In the genomic region with DNA sequence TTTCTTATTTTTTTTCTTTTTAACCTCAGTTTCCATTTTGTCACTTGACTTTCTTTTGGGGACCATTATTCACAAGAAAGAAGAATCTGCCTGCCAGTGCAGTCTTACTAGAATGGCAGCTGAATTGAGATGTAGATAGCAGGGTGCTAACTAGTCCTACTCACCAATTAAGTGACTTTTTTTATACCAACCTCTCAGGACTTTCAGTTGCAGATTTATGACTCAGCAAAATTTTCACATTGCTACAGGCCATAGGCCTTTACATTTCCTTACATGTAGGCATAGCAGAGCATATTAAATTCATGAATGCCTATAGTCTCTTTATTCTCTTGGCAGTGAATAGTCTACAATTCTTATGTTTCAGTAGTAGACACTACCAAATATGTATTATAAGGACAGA, we compare ENCODE assay signal across 14 cellular contexts. TPM values are rescaled to one million over a fixed set of nuclear protein-coding genes. Genes with fewer than 3 reads are reported as not detected.
A peak's percentile ranks its signal among the peaks of the same experiment; 100 is the strongest.
DNase-seq lines count a peak whose midpoint lies in the region; ATAC-seq, FAIRE-seq and TF ChIP-seq lines count a peak whose summit lies in the region.
"Had no signal": no experiment of that assay in that cellular context is flagged by ENCODE, and none has a peak within 500 bp of the region (broad histone marks: within the 10 kb centered on the region; RNA-seq: fewer than 3 reads in every experiment).

No MANE protein-coding gene starts in this region.

- no peak overlapping the region for H3K27ac ChIP-seq in esophagus squamous epithelium
- H3K27ac ChIP-seq: right atrium auricular region, upper lobe of right lung had no signal

- FAIRE-seq in urothelium cell line (lab: Jason Lieb, UNC), result no peak
- FAIRE-seq: astrocyte, endothelial cell of umbilical vein had no signal

- TF ChIP-seq CTCF in esophagus squamous epithelium (IDR thresholded peaks at IDR 0.05), result no peak

- no peaks in the 10 kb centered on the region for H3K9me3 ChIP-seq in esophagus squamous epithelium
- H3K9me3 ChIP-seq: mucosa of descending colon, right atrium auricular region, upper lobe of right lung had no signal

- ATAC-seq in GM18861 (IDR thresholded peaks at IDR 0.05; ENCODE audit: unreplicated experiment) (peak; percentile 36), HG02642 (IDR thresholded peaks at IDR 0.05; ENCODE audit: poor library complexity, unreplicated experiment) (peak; percentile 43)
- ATAC-seq: mucosa of descending colon, upper lobe of right lung had no signal

- no peaks in the 10 kb centered on the region for H3K36me3 ChIP-seq in esophagus squamous epithelium
- H3K36me3 ChIP-seq: right atrium auricular region, upper lobe of right lung had no signal

- no peak overlapping the region for H3K4me3 ChIP-seq in esophagus squamous epithelium
- H3K4me3 ChIP-seq: mucosa of descending colon, right atrium auricular region, upper lobe of right lung had no signal

- DNase-seq in NCI-H69 (lab: John Stamatoyannopoulos, UW) (peak; percentile 9), iPS-NIHi11 (ENCODE audit: low spot score) (peak; percentile 5), CD1c-positive myeloid dendritic cell (ENCODE audit: extremely low spot score) (no peak), NCI-H1105 treated with DMSO at 0.1 percent for 48 hours (lab: John Stamatoyannopoulos, UW) (no peak), esophagus squamous epithelium (lab: John Stamatoyannopoulos, UW) (no peak), urothelium cell line (ENCODE audit: low spot score) (no peak)
- DNase-seq: COR-L47, mucosa of descending colon, upper lobe of right lung had no signal

- intact Hi-C loops in esophagus squamous epithelium (cut with DNase I), result no loop called here

- H3K27me3 ChIP-seq in esophagus squamous epithelium, result no peaks in the 10 kb centered on the region
- H3K27me3 ChIP-seq: right atrium auricular region, upper lobe of right lung had no signal

- no peaks in the 10 kb centered on the region for H3K4me1 ChIP-seq in esophagus squamous epithelium
- H3K4me1 ChIP-seq: right atrium auricular region, upper lobe of right lung had no signal

- no peak for TF ChIP-seq POLR2A in esophagus squamous epithelium (IDR thresholded peaks at IDR 0.05)

RNA-seq across cellular contexts. Expression of a gene that starts 54.1 kb away (rescaled TPM):
- total RNA-seq in esophagus squamous epithelium, result 10 to 100 TPM in 1 of 4 donors, 1 to 10 TPM in 3; 5.9 to 10.9 (median 7.2) TPM

RNA-seq across cellular contexts. Expression of a gene that starts 56.0 kb away (rescaled TPM):
- 1 to 10 TPM in 2 of 4 donors, under 1 TPM in 2; 0.38 to 1.8 (median 1.2) TPM for total RNA-seq in esophagus squamous epithelium

Comparison
In these comparisons a context has a peak if more than half of its experiments do, and no peak if none do; other contexts are left out.
1. DNase-seq: peak in NCI-H69 (single experiment) and iPS-NIHi11 (single experiment); none in CD1c-positive myeloid dendritic cell (single experiment), NCI-H1105 treated with DMSO at 0.1 percent for 48 hours (single experiment), esophagus squamous epithelium (single experiment) and urothelium cell line (single experiment).